Comparison of ENCODE assay signal across 27 cellular contexts in genomic region chr7:1312098-1313070, GRCh38.
DNase-seq lines count a peak whose midpoint lies in the region; ATAC-seq and TF ChIP-seq lines count a peak whose summit lies in the region.
"Had no signal": no experiment of that assay in that cellular context is flagged by ENCODE, and none has a peak within 500 bp of the region (broad histone marks: within the 10 kb centered on the region; RNA-seq: fewer than 3 reads in every experiment).

No MANE protein-coding gene starts in this region.

- TF ChIP-seq CTCF in SK-N-SH (IDR thresholded peaks at IDR 0.05): no peak
- TF ChIP-seq CTCF in endodermal cell (conservative IDR thresholded peaks at IDR 0.05): no peak
- no peak for TF ChIP-seq CTCF in sigmoid colon (IDR thresholded peaks at IDR 0.05)

- intact Hi-C loops in sigmoid colon (cut with DNase I): no loop called here

- no peak overlapping the region for H3K4me3 ChIP-seq in SK-N-SH (ENCODE audit: low read depth in 2 of 2, low read length in 1 of 2)
- no peak overlapping the region for H3K4me3 ChIP-seq in endodermal cell (ENCODE audit: low read length)
- H3K4me3 ChIP-seq in sigmoid colon: no peak overlapping the region
- H3K4me3 ChIP-seq: suprapubic skin, upper lobe of left lung had no signal

- H3K27me3 ChIP-seq in SK-N-SH (ENCODE audit: insufficient read depth) (peaks cover 89% of the 10 kb centered on the region), endodermal cell (ENCODE audit: control insufficient read depth, insufficient read depth, low read length, poor library complexity, severe bottlenecking) (no peaks in the 10 kb centered on the region), sigmoid colon (peaks cover 0 to 8% (median 0%) of the 10 kb centered on the region in 3 donors)
- H3K27me3 ChIP-seq: upper lobe of left lung had no signal

- H3K27ac Mint-ChIP-seq in endodermal cell: no peak overlapping the region
- H3K27ac Mint-ChIP-seq: activated CD4-positive, alpha-beta T cell treated with anti-CD3 and anti-CD28 coated beads, Interleukin-2, amount 10 ng/mL, durations not matched to agents 24 days and 14 days; activated naive CD8-positive, alpha-beta T cell; effector memory CD8-positive, alpha-beta T cell; naive thymus-derived CD8-positive, alpha-beta T cell; stimulated activated effector memory CD8-positive, alpha-beta T cell treated with anti-CD3 and anti-CD28 coated beads, Interleukin-12 subunit alpha, Interleukin-12 subunit beta, amount 100 ng/mL, for 72 hours had no signal

- no peak overlapping the region for H3K4me3 Mint-ChIP-seq in endodermal cell
- H3K4me3 Mint-ChIP-seq: activated CD4-positive, alpha-beta T cell treated with anti-CD3 and anti-CD28 coated beads, Interleukin-2, amount 10 ng/mL, durations not matched to agents 24 days and 14 days; activated naive CD8-positive, alpha-beta T cell; effector memory CD8-positive, alpha-beta T cell; naive thymus-derived CD8-positive, alpha-beta T cell; stimulated activated effector memory CD8-positive, alpha-beta T cell treated with anti-CD3 and anti-CD28 coated beads, Interleukin-12 subunit alpha, Interleukin-12 subunit beta, amount 100 ng/mL, for 72 hours had no signal

- H3K27ac ChIP-seq in SK-N-SH (ENCODE audit: low read depth in 2 of 2, low read length in 1 of 2): no peak overlapping the region
- peak overlapping the region; percentile 60 for H3K27ac ChIP-seq in endodermal cell (ENCODE audit: low read depth, low read length)
- no peak overlapping the region for H3K27ac ChIP-seq in sigmoid colon
- H3K27ac ChIP-seq: suprapubic skin, upper lobe of left lung had no signal

- H3K36me3 ChIP-seq in SK-N-SH (replicated peaks in 1 of 2; ENCODE audit: control insufficient read depth in 1 of 2, insufficient read depth in 2 of 2, low read length in 1 of 2) (no peaks in the 10 kb centered on the region), endodermal cell (ENCODE audit: control insufficient read depth, insufficient read depth, low read length) (no peaks in the 10 kb centered on the region), sigmoid colon (no peaks in the 10 kb centered on the region)
- H3K36me3 ChIP-seq: suprapubic skin, upper lobe of left lung had no signal

- H3K4me1 ChIP-seq in SK-N-SH (ENCODE audit: control insufficient read depth in 1 of 2, insufficient read depth in 2 of 2, low read depth in 1 of 2, low read length in 1 of 2) (no peaks in the 10 kb centered on the region), endodermal cell (ENCODE audit: control insufficient read depth, insufficient read depth, low read length) (no peaks in the 10 kb centered on the region), sigmoid colon (no peaks in the 10 kb centered on the region)
- H3K4me1 ChIP-seq: suprapubic skin, upper lobe of left lung had no signal

- no peaks in the 10 kb centered on the region for H3K36me3 Mint-ChIP-seq in endodermal cell (ENCODE audit: low read depth)
- H3K36me3 Mint-ChIP-seq: activated naive CD8-positive, alpha-beta T cell; naive thymus-derived CD8-positive, alpha-beta T cell; stimulated activated effector memory CD8-positive, alpha-beta T cell treated with anti-CD3 and anti-CD28 coated beads, Interleukin-12 subunit alpha, Interleukin-12 subunit beta, amount 100 ng/mL, for 72 hours had no signal

- H3K9me3 ChIP-seq in SK-N-SH: no peaks in the 10 kb centered on the region
- H3K9me3 ChIP-seq in endodermal cell (ENCODE audit: control insufficient read depth, low read length): no peaks in the 10 kb centered on the region
- peaks cover 0 to 3% (median 0%) of the 10 kb centered on the region in 4 donors for H3K9me3 ChIP-seq in sigmoid colon
- H3K9me3 ChIP-seq: suprapubic skin, upper lobe of left lung had no signal

- no peak for ATAC-seq in SK-N-SH treated with all-trans-retinoic acid at 6 μM for 48 hours
- ATAC-seq in HG03025 (IDR thresholded peaks at IDR 0.05; ENCODE audit: low FRiP score, unreplicated experiment): no peak
- no peak for ATAC-seq in GM18519 (IDR thresholded peaks at IDR 0.05; ENCODE audit: low FRiP score, unreplicated experiment)
- ATAC-seq: effector memory CD8-positive, alpha-beta T cell; esophagus mucosa; naive thymus-derived CD8-positive, alpha-beta T cell; stimulated activated effector memory CD8-positive, alpha-beta T cell treated with anti-CD3 and anti-CD28 coated beads, Interleukin-12 subunit alpha, Interleukin-12 subunit beta, amount 100 ng/mL, for 72 hours had no signal

- TF ChIP-seq RAD21 in SK-N-SH (IDR thresholded peaks at IDR 0.05; ENCODE audit: low read length): no peak

- H3K4me2 ChIP-seq in SK-N-SH: no peak overlapping the region

- H4K20me1 ChIP-seq in SK-N-SH (ENCODE audit: insufficient read depth): no peaks in the 10 kb centered on the region

- H2AFZ ChIP-seq in SK-N-SH (ENCODE audit: low read depth): no peak overlapping the region

- no peaks in the 10 kb centered on the region for H3K9me3 Mint-ChIP-seq in endodermal cell
- H3K9me3 Mint-ChIP-seq: activated CD4-positive, alpha-beta T cell treated with anti-CD3 and anti-CD28 coated beads, Interleukin-2, amount 10 ng/mL, durations not matched to agents 24 days and 14 days; effector memory CD8-positive, alpha-beta T cell; naive thymus-derived CD8-positive, alpha-beta T cell; stimulated activated effector memory CD8-positive, alpha-beta T cell treated with anti-CD3 and anti-CD28 coated beads, Interleukin-12 subunit alpha, Interleukin-12 subunit beta, amount 100 ng/mL, for 72 hours had no signal

- H3K9me2 ChIP-seq in SK-N-SH: no peaks in the 10 kb centered on the region

- no peak overlapping the region for H3K9ac ChIP-seq in SK-N-SH
- no peak overlapping the region for H3K9ac ChIP-seq in endodermal cell (ENCODE audit: extremely low read depth, low read length, poor library complexity, severe bottlenecking)

- CTCF ChIA-PET in SK-N-SH (lab: Yijun Ruan, JAX): interaction anchor here (0.7 to 1.2 kb wide), 4 partner anchors 10 to 101 kb away, joined by 3 to 4 read pairs (median 3); no protein-coding TSS in a partner anchor

- DNase-seq in SK-N-SH (no peak), LHCN-M2 (ENCODE audit: low read depth) (peak; percentile 7), endodermal cell (no peak), sigmoid colon (peak; percentile 30), Ammon's horn (ENCODE audit: low spot score) (no peak)
- DNase-seq: 8988T; activated CD4-positive, alpha-beta T cell treated with anti-CD3 and anti-CD28 coated beads, Interleukin-2, amount 10 ng/mL, durations not matched to agents 24 days and 14 days; Calu3; cortex of kidney; DND-41; effector memory CD8-positive, alpha-beta T cell; NCI-H1436; NCI-H2081; NCI-H69; SIG-M5; stimulated activated CD4-positive, alpha-beta T cell treated with anti-CD3 and anti-CD28 coated beads, Interleukin-15, amount 100 ng/mL, for 24 hours; stimulated activated CD4-positive, alpha-beta T cell treated with anti-CD3 and anti-CD28 coated beads, Interleukin-4, amount 100 ng/mL, for 4 hours; T1000 had no signal

- POLR2A ChIA-PET in SK-N-SH (lab: Yijun Ruan, JAX): no interaction called here

- no peaks in the 10 kb centered on the region for H3K4me1 Mint-ChIP-seq in endodermal cell
- H3K4me1 Mint-ChIP-seq: activated CD4-positive, alpha-beta T cell treated with anti-CD3 and anti-CD28 coated beads, Interleukin-2, amount 10 ng/mL, durations not matched to agents 24 days and 14 days; naive thymus-derived CD8-positive, alpha-beta T cell; stimulated activated effector memory CD8-positive, alpha-beta T cell treated with anti-CD3 and anti-CD28 coated beads, Interleukin-12 subunit alpha, Interleukin-12 subunit beta, amount 100 ng/mL, for 72 hours had no signal

- no peaks in the 10 kb centered on the region for H3K79me2 ChIP-seq in SK-N-SH (ENCODE audit: insufficient read depth)

- no peaks in the 10 kb centered on the region for H3K27me3 Mint-ChIP-seq in endodermal cell (ENCODE audit: insufficient read depth)
- H3K27me3 Mint-ChIP-seq: activated CD4-positive, alpha-beta T cell treated with anti-CD3 and anti-CD28 coated beads, Interleukin-2, amount 10 ng/mL, durations not matched to agents 24 days and 14 days; activated naive CD8-positive, alpha-beta T cell had no signal

- TF ChIP-seq POLR2A in sigmoid colon (IDR thresholded peaks at IDR 0.05): no peak

- WGBS in SK-N-SH (ENCODE audit: low lambda C conversion rate): 19% methylated on average over 32 of the region's 34 CpGs
- 90 to 92% methylated on average over 15 to 34 of the region's 34 CpGs for WGBS in endodermal cell (ENCODE audit: insufficient coverage in 1 of 2, insufficient read length in 1 of 2), 2 experiments
- WGBS in sigmoid colon, 2 donors: 87 to 92% methylated on average over 34 of the region's 34 CpGs

- TF ChIP-seq EP300 in SK-N-SH (IDR thresholded peaks at IDR 0.05; ENCODE audit: borderline replicate concordance in 1 of 2, low read depth in 1 of 2, low read length in 1 of 2) (no peak), sigmoid colon (IDR thresholded peaks at IDR 0.05) (no peak)

- no peaks in the 10 kb centered on the region for H3F3A ChIP-seq in SK-N-SH (replicated peaks; ENCODE audit: insufficient read depth)

TF ChIP-seq in SK-N-SH, 30 proteins besides CTCF, POLR2A, EP300 and RAD21 (continues in another document):
- TF ChIP-seq, protein P1, sequence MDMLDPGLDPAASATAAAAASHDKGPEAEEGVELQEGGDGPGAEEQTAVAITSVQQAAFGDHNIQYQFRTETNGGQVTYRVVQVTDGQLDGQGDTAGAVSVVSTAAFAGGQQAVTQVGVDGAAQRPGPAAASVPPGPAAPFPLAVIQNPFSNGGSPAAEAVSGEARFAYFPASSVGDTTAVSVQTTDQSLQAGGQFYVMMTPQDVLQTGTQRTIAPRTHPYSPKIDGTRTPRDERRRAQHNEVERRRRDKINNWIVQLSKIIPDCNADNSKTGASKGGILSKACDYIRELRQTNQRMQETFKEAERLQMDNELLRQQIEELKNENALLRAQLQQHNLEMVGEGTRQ (IDR thresholded peaks at IDR 0.05; ENCODE audit: borderline replicate concordance, low read depth, low read length): no peak

TF ChIP-seq in SK-N-SH treated with all-trans-retinoic acid at 6 μM for 48 hours, 23 proteins besides CTCF, POLR2A, EP300 and RAD21 (continues in another document):
- TF ChIP-seq, protein P2, sequence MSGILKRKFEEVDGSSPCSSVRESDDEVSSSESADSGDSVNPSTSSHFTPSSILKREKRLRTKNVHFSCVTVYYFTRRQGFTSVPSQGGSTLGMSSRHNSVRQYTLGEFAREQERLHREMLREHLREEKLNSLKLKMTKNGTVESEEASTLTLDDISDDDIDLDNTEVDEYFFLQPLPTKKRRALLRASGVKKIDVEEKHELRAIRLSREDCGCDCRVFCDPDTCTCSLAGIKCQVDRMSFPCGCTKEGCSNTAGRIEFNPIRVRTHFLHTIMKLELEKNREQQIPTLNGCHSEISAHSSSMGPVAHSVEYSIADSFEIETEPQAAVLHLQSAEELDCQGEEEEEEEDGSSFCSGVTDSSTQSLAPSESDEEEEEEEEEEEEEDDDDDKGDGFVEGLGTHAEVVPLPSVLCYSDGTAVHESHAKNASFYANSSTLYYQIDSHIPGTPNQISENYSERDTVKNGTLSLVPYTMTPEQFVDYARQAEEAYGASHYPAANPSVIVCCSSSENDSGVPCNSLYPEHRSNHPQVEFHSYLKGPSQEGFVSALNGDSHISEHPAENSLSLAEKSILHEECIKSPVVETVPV (CRISPR knock-in tag; IDR thresholded peaks at IDR 0.05): no peak

Comparison
In these comparisons a context has a peak if more than half of its experiments do, and no peak if none do; other contexts are left out.
1. DNase-seq: peak in LHCN-M2 (single experiment) and sigmoid colon (single experiment); none in SK-N-SH (single experiment), endodermal cell (single experiment) and Ammon's horn (single experiment).